In genomic region chr22:24831678-24832077, GRCh38 we compare ENCODE assay signal across 22 cellular contexts. TPM values are rescaled to one million over a fixed set of nuclear protein-coding genes. Genes with fewer than 3 reads are reported as not detected.
DNase-seq lines count a peak whose midpoint lies in the region; ATAC-seq and FAIRE-seq lines count a peak whose summit lies in the region.
"Had no signal": no experiment of that assay in that cellular context is flagged by ENCODE, and none has a peak within 500 bp of the region (broad histone marks: within the 10 kb centered on the region; RNA-seq: fewer than 3 reads in every experiment).

No MANE protein-coding gene starts in this region.

- H3K4me1 Mint-ChIP-seq in IgD-negative memory B cell (peaks cover 4 to 8% (median 4%) of the 10 kb centered on the region in 3 donors), T-helper 17 cell (peaks cover 13% of the 10 kb centered on the region), naive B cell (peaks cover 8 to 24% (median 15%) of the 10 kb centered on the region in 3 donors)

- no peaks in the 10 kb centered on the region for H3K36me3 ChIP-seq in aorta (ENCODE audit: control insufficient read depth in 1 of 2, insufficient read depth in 2 of 2, low read length in 1 of 2)
- H3K36me3 ChIP-seq: BE2C had no signal

- H3K9me3 Mint-ChIP-seq in IgD-negative memory B cell: no peaks in the 10 kb centered on the region
- no peaks in the 10 kb centered on the region for H3K9me3 Mint-ChIP-seq in naive B cell
- H3K9me3 Mint-ChIP-seq: CD4-positive, alpha-beta memory T cell; HFFc6 had no signal

- intact Hi-C loops in aorta (cut with DNase I): no loop called here

- H3K36me3 Mint-ChIP-seq in IgD-negative memory B cell: no peaks in the 10 kb centered on the region
- peaks cover 8% of the 10 kb centered on the region for H3K36me3 Mint-ChIP-seq in T-helper 17 cell (ENCODE audit: low read depth)
- H3K36me3 Mint-ChIP-seq in naive B cell: no peaks in the 10 kb centered on the region
- H3K36me3 Mint-ChIP-seq: CD4-positive, alpha-beta memory T cell had no signal

- H3K4me3 ChIP-seq in aorta (ENCODE audit: low read length in 2 of 2): no peak overlapping the region

- ATAC-seq in T-helper 17 cell: peak; percentile 45
- peak; percentile 96 to 98 for ATAC-seq in naive B cell (ENCODE audit: low read depth in 2 of 2)
- peak; percentile 21 for ATAC-seq in aorta (ENCODE audit: low FRiP score)
- no peak for ATAC-seq in GM18907 (IDR thresholded peaks at IDR 0.05; ENCODE audit: unreplicated experiment)

- H3K27ac ChIP-seq in aorta (ENCODE audit: low read depth in 1 of 2, low read length in 2 of 2): no peak overlapping the region
- H3K27ac ChIP-seq: C4-2B had no signal

- 80 to 84% methylated on average over 10 of the region's 10 CpGs for WGBS in aorta, 2 donors

- H3K4me3 Mint-ChIP-seq in IgD-negative memory B cell (no peak overlapping the region), T-helper 17 cell (no peak overlapping the region), naive B cell (peak overlapping the region in 7 of 8 donors; percentile 7 to 79 (median 26))
- H3K4me3 Mint-ChIP-seq: CD4-positive, alpha-beta memory T cell; HFFc6 had no signal

- H3K27me3 Mint-ChIP-seq in IgD-negative memory B cell (peaks cover 12% of the 10 kb centered on the region), T-helper 17 cell (peaks cover 7% of the 10 kb centered on the region), naive B cell (peaks cover 0 to 23% (median 0%) of the 10 kb centered on the region in 3 donors)
- H3K27me3 Mint-ChIP-seq: CD4-positive, alpha-beta memory T cell had no signal

- peak overlapping the region in 2 of 3 donors; percentile 24 to 54 for H3K27ac Mint-ChIP-seq in IgD-negative memory B cell
- peak overlapping the region; percentile 2 for H3K27ac Mint-ChIP-seq in T-helper 17 cell
- peak overlapping the region; percentile 85 to 97 (median 94) for H3K27ac Mint-ChIP-seq in naive B cell
- H3K27ac Mint-ChIP-seq: CD4-positive, alpha-beta memory T cell; HFFc6 had no signal

- H3K9me3 ChIP-seq in T-helper 17 cell (ENCODE audit: control insufficient read depth, low read length, poor library complexity, severe bottlenecking): no peaks in the 10 kb centered on the region
- no peaks in the 10 kb centered on the region for H3K9me3 ChIP-seq in aorta (ENCODE audit: control insufficient read depth, low read length)
- H3K9me3 ChIP-seq: BE2C had no signal

- no peaks in the 10 kb centered on the region for H3K4me1 ChIP-seq in aorta (ENCODE audit: control insufficient read depth in 1 of 2, insufficient read depth in 2 of 2, low read length in 2 of 2)

- H3K27me3 ChIP-seq in aorta (ENCODE audit: control insufficient read depth in 1 of 2, insufficient read depth in 2 of 2, low read length in 1 of 2): no peaks in the 10 kb centered on the region
- H3K27me3 ChIP-seq: BE2C had no signal

- DNase-seq in T-helper 17 cell (no peak), naive B cell (peak; percentile 39), aorta (no peak), GM19239 (ENCODE audit: insufficient read length, low spot score) (no peak)
- DNase-seq in stimulated activated CD4-positive, alpha-beta T cell treated with anti-CD3 and anti-CD28 coated beads, Interleukin-12 subunit alpha, Interleukin-12 subunit beta, amount 100 ng/mL, for 4 hours: no peak
- DNase-seq: BE2C; CD4-positive, alpha-beta memory T cell; COR-L47; DMS153; DMS79 treated with DMSO at 0.1 percent for 48 hours; EL; HCEC 1CT; HFFc6 had no signal

- no peak for FAIRE-seq in GM19239 (lab: Jason Lieb, UNC)
- FAIRE-seq: A204.1, D721Med, G401.6, GM18507 had no signal

RNA-seq across cellular contexts. Expression of gene SGSM1, which starts 25.7 kb away (rescaled TPM):
- polyA plus RNA-seq in IgD-negative memory B cell (0.44 TPM), naive B cell (ENCODE audit: low read depth in 6 of 6) (under 1 TPM in 4 of 6 donors, not detected in 2; 0.13 to 0.97 (median 0.50) TPM), aorta (1 to 10 TPM in 1 of 2 donors, under 1 TPM in 1; 0.50 to 5.9 TPM)
- total RNA-seq in T-helper 17 cell (1 to 10 TPM in 1 of 2 donors, under 1 TPM in 1; 0.70 to 3.0 TPM), aorta (1 to 10 TPM; 9.2 to 9.5 TPM)
- total RNA-seq: HFFc6, HT1080 had no signal

RNA-seq across cellular contexts. Expression of gene PIWIL3, which starts 57.2 kb away (rescaled TPM):
- polyA plus RNA-seq in IgD-negative memory B cell (not detected), naive B cell (ENCODE audit: low read depth in 6 of 6) (not detected), aorta (not detected)
- total RNA-seq in T-helper 17 cell (not detected), aorta (not detected)
- total RNA-seq: CD4-positive, alpha-beta memory T cell; H4; HFFc6; HT1080 had no signal
- polyA plus RNA-seq: CD4-positive, alpha-beta memory T cell had no signal

Comparison
In these comparisons a context has a peak if more than half of its experiments do, and no peak if none do; other contexts are left out.
1. H3K27ac Mint-ChIP-seq: peak in every context shown above with its lines; median percentile 94 in naive B cell; 39 in IgD-negative memory B cell; 2 in T-helper 17 cell.
2. H3K4me3 Mint-ChIP-seq: peak in naive B cell (7 of 8); none in IgD-negative memory B cell (0 of 4) and T-helper 17 cell (single experiment).